12 cellular contexts compared by ENCODE assay signal in genomic region chr5:178007272-178007671, GRCh38. TPM values are rescaled to one million over a fixed set of nuclear protein-coding genes. Genes with fewer than 3 reads are reported as not detected.
DNase-seq lines count a peak whose midpoint lies in the region; ATAC-seq and TF ChIP-seq lines count a peak whose summit lies in the region.
"Not testable (repeated sequence)": the region's sequence is repeated elsewhere in the genome, so short reads cannot be mapped to it uniquely, and the experiment has no call there.
"Had no signal": no experiment of that assay in that cellular context is flagged by ENCODE, and none has a peak within 500 bp of the region (broad histone marks: within the 10 kb centered on the region; RNA-seq: fewer than 3 reads in every experiment).

No MANE protein-coding gene starts in this region.

- not testable (repeated sequence) for DNase-seq in activated CD8-positive, alpha-beta T cell treated with anti-CD3 and anti-CD28 coated beads for 36 hours; activated naive CD8-positive, alpha-beta T cell treated with anti-CD3 and anti-CD28 coated beads, Interleukin-2, amount 50 U/mL, for 24 hours; memory B cell (ENCODE audit: low spot score in 2 of 2); stimulated activated effector memory CD8-positive, alpha-beta T cell treated with anti-CD3 and anti-CD28 coated beads, Interleukin-12 subunit alpha, Interleukin-12 subunit beta, amount 100 ng/mL, for 72 hours (ENCODE audit: low spot score in 2 of 2)

- not testable (repeated sequence) for TF ChIP-seq POLR2A in gastroesophageal sphincter (IDR thresholded peaks at IDR 0.05)

- peak overlapping the region in 1 of 2 donors; percentile 25 for H3K4me3 ChIP-seq in gastroesophageal sphincter

- not testable (repeated sequence) for TF ChIP-seq EP300 in gastroesophageal sphincter (IDR thresholded peaks at IDR 0.05)

- intact Hi-C loops in activated CD8-positive, alpha-beta T cell treated with anti-CD3 and anti-CD28 coated beads for 36 hours (cut with micrococcal nuclease), result not testable (repeated sequence)

- WGBS in gastroesophageal sphincter (ENCODE audit: low coverage in 1 of 2), 2 donors, result no CpG with 5 or more reads among the region's 26 CpGs

- H3K27ac Mint-ChIP-seq in T-helper 1 cell treated with Interleukin-12 subunit alpha and Interleukin-12 subunit beta and Interleukin-4 antibody, amounts not matched to agents 30 μg/mL and 1 μg/mL, for 36 hours; activated T-helper 17 cell treated with anti-CD3 and anti-CD28 coated beads, Interleukin-2, amount 50 U/mL, for 72 hours: not testable (repeated sequence)
- peak overlapping the region; percentile 93 for H3K27ac Mint-ChIP-seq in activated CD8-positive, alpha-beta T cell treated with anti-CD3 and anti-CD28 coated beads for 36 hours
- H3K27ac Mint-ChIP-seq in activated naive CD8-positive, alpha-beta T cell treated with anti-CD3 and anti-CD28 coated beads, Interleukin-2, amount 50 U/mL, for 24 hours, result peak overlapping the region; percentile 95
- peak overlapping the region; percentile 38 for H3K27ac Mint-ChIP-seq in memory B cell
- peak overlapping the region; percentile 88 for H3K27ac Mint-ChIP-seq in stimulated activated effector memory CD8-positive, alpha-beta T cell treated with anti-CD3 and anti-CD28 coated beads, Interleukin-12 subunit alpha, Interleukin-12 subunit beta, amount 100 ng/mL, for 72 hours

- POLR2A ChIA-PET in activated CD8-positive, alpha-beta T cell treated with anti-CD3 and anti-CD28 coated beads for 36 hours (lab: Charles Lee), result not testable (repeated sequence)

- peaks cover 42% of the 10 kb centered on the region for H3K27me3 ChIP-seq in gastroesophageal sphincter

- TF ChIP-seq CTCF in activated CD8-positive, alpha-beta T cell treated with anti-CD3 and anti-CD28 coated beads for 36 hours (IDR thresholded peaks at IDR 0.05); gastroesophageal sphincter (IDR thresholded peaks at IDR 0.05): not testable (repeated sequence)

- peaks cover 21% of the 10 kb centered on the region for H3K27me3 Mint-ChIP-seq in T-helper 1 cell treated with Interleukin-12 subunit alpha and Interleukin-12 subunit beta and Interleukin-4 antibody, amounts not matched to agents 30 μg/mL and 1 μg/mL, for 36 hours (ENCODE audit: low read depth)
- H3K27me3 Mint-ChIP-seq in activated CD8-positive, alpha-beta T cell treated with anti-CD3 and anti-CD28 coated beads for 36 hours; activated T-helper 17 cell treated with anti-CD3 and anti-CD28 coated beads, Interleukin-2, amount 50 U/mL, for 72 hours; memory B cell: not testable (repeated sequence)
- H3K27me3 Mint-ChIP-seq in activated naive CD8-positive, alpha-beta T cell treated with anti-CD3 and anti-CD28 coated beads, Interleukin-2, amount 50 U/mL, for 24 hours, result peaks cover 11% of the 10 kb centered on the region

- not testable (repeated sequence) for H3K36me3 ChIP-seq in gastroesophageal sphincter

- peak overlapping the region; percentile 90 for H3K4me3 Mint-ChIP-seq in T-helper 1 cell treated with Interleukin-12 subunit alpha and Interleukin-12 subunit beta and Interleukin-4 antibody, amounts not matched to agents 30 μg/mL and 1 μg/mL, for 36 hours
- H3K4me3 Mint-ChIP-seq in activated CD8-positive, alpha-beta T cell treated with anti-CD3 and anti-CD28 coated beads for 36 hours, result peak overlapping the region; percentile 81
- peak overlapping the region; percentile 20 for H3K4me3 Mint-ChIP-seq in activated T-helper 17 cell treated with anti-CD3 and anti-CD28 coated beads, Interleukin-2, amount 50 U/mL, for 72 hours
- peak overlapping the region; percentile 84 for H3K4me3 Mint-ChIP-seq in activated naive CD8-positive, alpha-beta T cell treated with anti-CD3 and anti-CD28 coated beads, Interleukin-2, amount 50 U/mL, for 24 hours
- peak overlapping the region; percentile 21 for H3K4me3 Mint-ChIP-seq in memory B cell
- peak overlapping the region; percentile 64 for H3K4me3 Mint-ChIP-seq in stimulated activated effector memory CD8-positive, alpha-beta T cell treated with anti-CD3 and anti-CD28 coated beads, Interleukin-12 subunit alpha, Interleukin-12 subunit beta, amount 100 ng/mL, for 72 hours

- not testable (repeated sequence) for H3K4me1 Mint-ChIP-seq in T-helper 1 cell treated with Interleukin-12 subunit alpha and Interleukin-12 subunit beta and Interleukin-4 antibody, amounts not matched to agents 30 μg/mL and 1 μg/mL, for 36 hours (ENCODE audit: low read depth); activated CD8-positive, alpha-beta T cell treated with anti-CD3 and anti-CD28 coated beads for 36 hours (ENCODE audit: low read depth); activated T-helper 17 cell treated with anti-CD3 and anti-CD28 coated beads, Interleukin-2, amount 50 U/mL, for 72 hours; activated naive CD8-positive, alpha-beta T cell treated with anti-CD3 and anti-CD28 coated beads, Interleukin-2, amount 50 U/mL, for 24 hours; memory B cell; stimulated activated effector memory CD8-positive, alpha-beta T cell treated with anti-CD3 and anti-CD28 coated beads, Interleukin-12 subunit alpha, Interleukin-12 subunit beta, amount 100 ng/mL, for 72 hours

- ATAC-seq in activated CD8-positive, alpha-beta T cell treated with anti-CD3 and anti-CD28 coated beads for 36 hours; activated T-helper 17 cell treated with anti-CD3 and anti-CD28 coated beads, Interleukin-2, amount 50 U/mL, for 72 hours (replicated peaks); activated naive CD8-positive, alpha-beta T cell treated with anti-CD3 and anti-CD28 coated beads, Interleukin-2, amount 50 U/mL, for 24 hours; memory B cell (ENCODE audit: low read depth); stimulated activated effector memory CD8-positive, alpha-beta T cell treated with anti-CD3 and anti-CD28 coated beads, Interleukin-12 subunit alpha, Interleukin-12 subunit beta, amount 100 ng/mL, for 72 hours: not testable (repeated sequence)
- peak; percentile 32 for ATAC-seq in gastroesophageal sphincter

- not testable (repeated sequence) for H3K36me3 Mint-ChIP-seq in T-helper 1 cell treated with Interleukin-12 subunit alpha and Interleukin-12 subunit beta and Interleukin-4 antibody, amounts not matched to agents 30 μg/mL and 1 μg/mL, for 36 hours (ENCODE audit: low read depth); activated CD8-positive, alpha-beta T cell treated with anti-CD3 and anti-CD28 coated beads for 36 hours (ENCODE audit: low read depth); activated T-helper 17 cell treated with anti-CD3 and anti-CD28 coated beads, Interleukin-2, amount 50 U/mL, for 72 hours (ENCODE audit: low read depth); activated naive CD8-positive, alpha-beta T cell treated with anti-CD3 and anti-CD28 coated beads, Interleukin-2, amount 50 U/mL, for 24 hours (ENCODE audit: low read depth); memory B cell; stimulated activated effector memory CD8-positive, alpha-beta T cell treated with anti-CD3 and anti-CD28 coated beads, Interleukin-12 subunit alpha, Interleukin-12 subunit beta, amount 100 ng/mL, for 72 hours

- H3K9me3 ChIP-seq in gastroesophageal sphincter, result not testable (repeated sequence)

- CTCF ChIA-PET in activated CD8-positive, alpha-beta T cell treated with anti-CD3 and anti-CD28 coated beads for 36 hours (lab: Charles Lee), result not testable (repeated sequence)

- not testable (repeated sequence) for H3K9me3 Mint-ChIP-seq in T-helper 1 cell treated with Interleukin-12 subunit alpha and Interleukin-12 subunit beta and Interleukin-4 antibody, amounts not matched to agents 30 μg/mL and 1 μg/mL, for 36 hours; activated CD8-positive, alpha-beta T cell treated with anti-CD3 and anti-CD28 coated beads for 36 hours; activated T-helper 17 cell treated with anti-CD3 and anti-CD28 coated beads, Interleukin-2, amount 50 U/mL, for 72 hours; activated naive CD8-positive, alpha-beta T cell treated with anti-CD3 and anti-CD28 coated beads, Interleukin-2, amount 50 U/mL, for 24 hours; memory B cell; stimulated activated effector memory CD8-positive, alpha-beta T cell treated with anti-CD3 and anti-CD28 coated beads, Interleukin-12 subunit alpha, Interleukin-12 subunit beta, amount 100 ng/mL, for 72 hours

- H3K4me1 ChIP-seq in gastroesophageal sphincter, result not testable (repeated sequence)

- not testable (repeated sequence) for H3K27ac ChIP-seq in gastroesophageal sphincter

RNA-seq across cellular contexts. Expression of gene PROP1, which starts 11.2 kb away (rescaled TPM):
- total RNA-seq in activated CD8-positive, alpha-beta T cell treated with anti-CD3 and anti-CD28 coated beads for 36 hours, result not detected
- total RNA-seq in activated T-helper 17 cell treated with anti-CD3 and anti-CD28 coated beads, Interleukin-2, amount 50 U/mL, for 72 hours, result not detected
- total RNA-seq in gastroesophageal sphincter, result not detected
- total RNA-seq: CD4-positive, alpha-beta T cell; Daoy; H7; IMR-90; NCI-H460 had no signal

Comparison
In these comparisons a context has a peak if more than half of its experiments do, and no peak if none do; other contexts are left out.
1. H3K4me3 Mint-ChIP-seq: peak in every context shown above with its lines; median percentile 90 in T-helper 1 cell treated with Interleukin-12 subunit alpha and Interleukin-12 subunit beta and Interleukin-4 antibody, amounts not matched to agents 30 μg/mL and 1 μg/mL, for 36 hours; 84 in activated naive CD8-positive, alpha-beta T cell treated with anti-CD3 and anti-CD28 coated beads, Interleukin-2, amount 50 U/mL, for 24 hours; 81 in activated CD8-positive, alpha-beta T cell treated with anti-CD3 and anti-CD28 coated beads for 36 hours; 64 in stimulated activated effector memory CD8-positive, alpha-beta T cell treated with anti-CD3 and anti-CD28 coated beads, Interleukin-12 subunit alpha, Interleukin-12 subunit beta, amount 100 ng/mL, for 72 hours; 21 in memory B cell; 20 in activated T-helper 17 cell treated with anti-CD3 and anti-CD28 coated beads, Interleukin-2, amount 50 U/mL, for 72 hours.